In genomic region chr7:30164567-30164966, GRCh38 we compare ENCODE assay signal across 8 cellular contexts. TPM values are rescaled to one million over a fixed set of nuclear protein-coding genes. Genes with fewer than 3 reads are reported as not detected.
DNase-seq lines count a peak whose midpoint lies in the region; ATAC-seq and TF ChIP-seq lines count a peak whose summit lies in the region.

No MANE protein-coding gene starts in this region.

- peak; percentile 56 for TF ChIP-seq CTCF in LNCaP clone FGC (IDR thresholded peaks at IDR 0.05; ENCODE audit: control insufficient read depth, extremely low read depth, insufficient read depth)
- TF ChIP-seq CTCF in dorsolateral prefrontal cortex (IDR thresholded peaks at IDR 0.05 in 54 of 56, conservative IDR thresholded peaks at IDR 0.05 in 2 of 56; ENCODE audit: low read depth in 1 of 56, partially characterized antibody in 56 of 56) = peak; percentile 41 to 92 (median 72)

- H3K4me3 ChIP-seq in LNCaP clone FGC (ENCODE audit: low read depth, low read length) (no peak overlapping the region), dorsolateral prefrontal cortex (peak overlapping the region in 4 of 59 donors; percentile 2 to 48 (median 34))

- no peak for ATAC-seq in GM21825 (IDR thresholded peaks at IDR 0.05; ENCODE audit: unreplicated experiment)

- H3K27me3 ChIP-seq in dorsolateral prefrontal cortex = no peaks in the 10 kb centered on the region

- peak; percentile 83 for DNase-seq in SIG-M5 treated with dmso at 0.1 percent for 504 hours (lab: John Stamatoyannopoulos, UW; ENCODE audit: unreplicated experiment)
- DNase-seq in SIG-M5 (lab: John Stamatoyannopoulos, UW) = no peak
- no peak for DNase-seq in LNCaP clone FGC (ENCODE audit: low read depth)
- DNase-seq in RPMI7951 (ENCODE audit: low read depth) = peak; percentile 79
- peak in 1 of 10 donors; percentile 46 for DNase-seq in dorsolateral prefrontal cortex
- peak; percentile 85 for DNase-seq in midbrain (lab: John Stamatoyannopoulos, UW)
- DNase-seq in activated gamma-delta T cell (lab: John Stamatoyannopoulos, UW) = no peak

- H3K27ac ChIP-seq in dorsolateral prefrontal cortex = peak overlapping the region in 58 of 59 donors; percentile 61 to 99 (median 94)

- intact Hi-C loops in dorsolateral prefrontal cortex (cut with DNase I) = loop anchor here (2.0 to 10.0 kb wide), 3 partner anchors 248 to 400 kb away; no protein-coding TSS in a partner anchor

RNA-seq across cellular contexts. Expression of gene MTURN, which starts 29.8 kb away (rescaled TPM):
- total RNA-seq in RPMI7951 (2014; rRNA removed; shearing (Covaris generic)) = 5.0 and 9.1 TPM in 2 replicates
- 1,000 to 10,000 TPM in 11 of 120 experiments, 100 to 1,000 TPM in 109; 338 to 1,341 (median 633) TPM for total RNA-seq in dorsolateral prefrontal cortex

Comparison
In these comparisons a context has a peak if more than half of its experiments do, and no peak if none do; other contexts are left out.
1. DNase-seq: peak in SIG-M5 treated with dmso at 0.1 percent for 504 hours (single experiment), RPMI7951 (single experiment) and midbrain (single experiment); none in SIG-M5 (single experiment), LNCaP clone FGC (single experiment) and activated gamma-delta T cell (single experiment).
2. RNA of gene MTURN, which starts 29.8 kb away (total RNA-seq): 338 to 1,341 TPM in dorsolateral prefrontal cortex; 5.0 to 9.1 TPM in RPMI7951; every median in the first group is over 10 times any median in the second.